ENCODE assay signal across 16 cellular contexts in genomic region chr11:46075168-46075567, GRCh38. TPM values are rescaled to one million over a fixed set of nuclear protein-coding genes. Genes with fewer than 3 reads are reported as not detected.
DNase-seq lines count a peak whose midpoint lies in the region; ATAC-seq lines count a peak whose summit lies in the region.
"Had no signal": no experiment of that assay in that cellular context is flagged by ENCODE, and none has a peak within 500 bp of the region (broad histone marks: within the 10 kb centered on the region; RNA-seq: fewer than 3 reads in every experiment).

No MANE protein-coding gene starts in this region.

- no peak overlapping the region for H2BK15ac ChIP-seq in mesenchymal stem cell (ENCODE audit: low read depth, poor library complexity, severe bottlenecking)

- no peaks in the 10 kb centered on the region for H3K4me1 ChIP-seq in mesenchymal stem cell (ENCODE audit: control insufficient read depth, insufficient read depth, low read depth, low read length)
- H3K4me1 ChIP-seq: parathyroid adenoma had no signal

- ATAC-seq in HG02973 (IDR thresholded peaks at IDR 0.05; ENCODE audit: unreplicated experiment): no peak
- ATAC-seq in activated T-cell treated with anti-CD3 and anti-CD28 coated beads, Interleukin-2, amount 50 U/mL, for 4 hours: no peak
- ATAC-seq in HG02840 (IDR thresholded peaks at IDR 0.05; ENCODE audit: low FRiP score, unreplicated experiment): no peak
- ATAC-seq: left ventricle myocardium superior, T-helper 17 cell had no signal

- H3K79me1 ChIP-seq in mesenchymal stem cell (replicated peaks; ENCODE audit: low read length, poor library complexity, severe bottlenecking): peaks cover 10% of the 10 kb centered on the region

- H3K27ac ChIP-seq in mesenchymal stem cell (ENCODE audit: low read length, poor library complexity, severe bottlenecking): no peak overlapping the region
- H3K27ac ChIP-seq: parathyroid adenoma, tibial nerve had no signal

- no peak overlapping the region for H3K14ac ChIP-seq in mesenchymal stem cell (ENCODE audit: low read length in 2 of 2)

- H2BK120ac ChIP-seq in mesenchymal stem cell (ENCODE audit: low read depth, low read length): no peak overlapping the region

- H3K27me3 ChIP-seq in mesenchymal stem cell (ENCODE audit: control insufficient read depth in 1 of 2, insufficient read depth in 1 of 2, low read length in 2 of 2): no peaks in the 10 kb centered on the region
- H3K27me3 ChIP-seq: tibial nerve had no signal

- no peaks in the 10 kb centered on the region for H3K27me3 Mint-ChIP-seq in activated T-cell treated with anti-CD3 and anti-CD28 coated beads, Interleukin-2, amount 50 U/mL, for 4 hours (ENCODE audit: low read depth)
- H3K27me3 Mint-ChIP-seq: CD4-positive, alpha-beta T cell; T-helper 17 cell had no signal

- H3K4me3 ChIP-seq in mesenchymal stem cell (ENCODE audit: insufficient read depth in 1 of 2, low read depth in 1 of 2, low read length in 2 of 2): no peak overlapping the region
- H3K4me3 ChIP-seq: tibial nerve had no signal

- peak overlapping the region; percentile 31 for H2BK5ac ChIP-seq in mesenchymal stem cell (ENCODE audit: low read depth, low read length, poor library complexity, severe bottlenecking)

- H3K36me3 Mint-ChIP-seq in activated T-cell treated with anti-CD3 and anti-CD28 coated beads, Interleukin-2, amount 50 U/mL, for 4 hours (ENCODE audit: insufficient read depth): peaks cover 19% of the 10 kb centered on the region

- H3K9me3 ChIP-seq in mesenchymal stem cell (ENCODE audit: control insufficient read depth, low read length): no peaks in the 10 kb centered on the region
- H3K9me3 ChIP-seq: tibial nerve had no signal

- no peak overlapping the region for H2AFZ ChIP-seq in mesenchymal stem cell (ENCODE audit: low read depth, low read length)
- H2AFZ ChIP-seq: parathyroid adenoma had no signal

- no peak overlapping the region for H3K18ac ChIP-seq in mesenchymal stem cell (ENCODE audit: low read depth in 1 of 2, low read length in 2 of 2)

- H3K4me2 ChIP-seq in mesenchymal stem cell (ENCODE audit: low read length, poor library complexity, severe bottlenecking): no peak overlapping the region

- H3K36me3 ChIP-seq in mesenchymal stem cell (ENCODE audit: control insufficient read depth in 1 of 2, insufficient read depth in 2 of 2, low read depth in 1 of 2, low read length in 2 of 2): peaks cover 2 to 47% of the 10 kb centered on the region in 2 experiments

- 58% methylated on average over 5 of the region's 5 CpGs for WGBS in mesenchymal stem cell

- DNase-seq in Daoy (ENCODE audit: low read depth): peak; percentile 35
- peak; percentile 51 for DNase-seq in LHCN-M2 (ENCODE audit: low read depth)
- peak; percentile 18 for DNase-seq in cerebellum (ENCODE audit: low spot score)
- peak; percentile 35 for DNase-seq in mesenchymal stem cell
- no peak for DNase-seq in mesenteric fat pad (ENCODE audit: low spot score)
- DNase-seq in activated T-cell treated with anti-CD3 and anti-CD28 coated beads, Interleukin-2, amount 50 U/mL, for 4 hours: no peak
- DNase-seq: aorta; CD4-positive, alpha-beta T cell; foreskin melanocyte; left ventricle myocardium superior; NCI-H1105 treated with DMSO at 0.1 percent for 48 hours; T-helper 17 cell had no signal

- no peak overlapping the region for H3K9ac ChIP-seq in mesenchymal stem cell (ENCODE audit: low read length)
- H3K9ac ChIP-seq: parathyroid adenoma had no signal

- H2AK5ac ChIP-seq in mesenchymal stem cell (ENCODE audit: low read length, severe bottlenecking): no peak overlapping the region

- no peak overlapping the region for H4K8ac ChIP-seq in mesenchymal stem cell (ENCODE audit: low read length)

- no peak overlapping the region for H2BK12ac ChIP-seq in mesenchymal stem cell (ENCODE audit: low read length in 2 of 2)

- no peak overlapping the region for H4K91ac ChIP-seq in mesenchymal stem cell (ENCODE audit: low read length)

- H3K4ac ChIP-seq in mesenchymal stem cell (ENCODE audit: low read depth in 1 of 2, low read length in 2 of 2): no peak overlapping the region

- H3K9me3 Mint-ChIP-seq in activated T-cell treated with anti-CD3 and anti-CD28 coated beads, Interleukin-2, amount 50 U/mL, for 4 hours: no peaks in the 10 kb centered on the region
- H3K9me3 Mint-ChIP-seq: CD4-positive, alpha-beta T cell had no signal

- H3K4me3 Mint-ChIP-seq in activated T-cell treated with anti-CD3 and anti-CD28 coated beads, Interleukin-2, amount 50 U/mL, for 4 hours: no peak overlapping the region
- H3K4me3 Mint-ChIP-seq: CD4-positive, alpha-beta T cell; T-helper 17 cell had no signal

- no peak overlapping the region for H3K23ac ChIP-seq in mesenchymal stem cell (ENCODE audit: low read length in 2 of 2)

- peaks cover 10% of the 10 kb centered on the region for H3K4me1 Mint-ChIP-seq in activated T-cell treated with anti-CD3 and anti-CD28 coated beads, Interleukin-2, amount 50 U/mL, for 4 hours (ENCODE audit: low read depth)

RNA-seq across cellular contexts. Expression of gene PHF21A, which starts 46.1 kb away (rescaled TPM):
- 4.8 and 11.3 TPM in 2 replicates for total RNA-seq in Daoy (2014; rRNA removed; shearing (Covaris generic))
- total RNA-seq in LHCN-M2 (2014; rRNA removed): 10.1 and 10.7 TPM in 2 replicates
- polyA plus RNA-seq in LHCN-M2 (2012): 10.6 TPM
- 29.4 TPM for total RNA-seq in cerebellum
- 48.0 TPM for polyA plus RNA-seq in mesenchymal stem cell (2013, experiment 1 of 2)
- polyA plus RNA-seq in mesenchymal stem cell (2013, experiment 2 of 2): 50.3 TPM
- total RNA-seq in mesenteric fat pad: 44.8 TPM
- 10 to 100 TPM; 13.4 to 20.3 (median 17.6) TPM for total RNA-seq in activated T-cell treated with anti-CD3 and anti-CD28 coated beads, Interleukin-2, amount 50 U/mL, for 4 hours

Comparison
In these comparisons a context has a peak if more than half of its experiments do, and no peak if none do; other contexts are left out.
1. DNase-seq: peak in Daoy (single experiment), LHCN-M2 (single experiment), cerebellum (single experiment) and mesenchymal stem cell (single experiment); none in mesenteric fat pad (single experiment) and activated T-cell treated with anti-CD3 and anti-CD28 coated beads, Interleukin-2, amount 50 U/mL, for 4 hours (single experiment).